ENCODE assay signal across 8 cellular contexts in the genomic region with DNA sequence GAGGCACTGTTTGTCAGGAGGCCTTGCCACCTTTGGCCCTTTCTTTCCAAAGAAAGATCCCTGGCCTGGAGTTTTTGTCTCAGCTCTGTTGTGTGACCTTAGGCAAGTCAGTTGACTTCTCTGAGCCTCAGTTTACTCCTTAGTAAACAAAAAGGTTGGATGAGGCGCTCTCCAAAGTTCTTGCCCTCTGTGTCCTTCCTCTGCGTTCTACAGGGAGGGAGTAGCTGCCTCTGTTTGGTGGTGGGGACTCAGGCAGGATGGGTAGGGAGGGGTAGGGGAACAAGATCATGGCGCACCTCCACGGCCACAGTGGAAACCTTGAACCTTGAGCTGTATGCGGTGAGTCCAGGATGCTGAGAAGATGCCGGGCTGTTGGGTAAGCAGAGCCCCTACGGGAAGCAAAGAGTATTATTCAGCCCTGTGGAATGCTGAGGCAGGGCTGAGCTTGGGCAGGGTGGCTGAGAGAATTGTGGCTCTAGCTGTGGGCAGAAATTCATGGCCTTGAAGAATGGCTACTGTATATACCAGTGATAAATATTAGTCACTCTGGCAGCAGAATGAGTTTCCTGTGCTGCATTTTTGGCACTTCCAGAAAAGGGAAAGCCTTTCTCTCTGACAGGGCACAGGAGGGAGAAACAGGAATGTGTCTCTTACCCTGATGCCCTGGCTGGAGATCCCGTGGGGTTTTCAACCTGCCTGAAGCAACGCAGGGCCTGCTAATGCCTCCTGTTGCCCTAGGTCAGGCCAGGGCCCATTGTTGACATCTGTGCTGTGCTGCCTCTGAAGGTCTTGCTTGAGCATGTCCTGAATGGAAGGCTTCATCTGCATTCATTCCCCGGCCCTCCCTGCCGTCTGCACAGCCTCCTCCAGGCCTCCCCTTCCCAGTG. TPM values are rescaled to one million over a fixed set of nuclear protein-coding genes. Genes with fewer than 3 reads are reported as not detected.
DNase-seq lines count a peak whose midpoint lies in the region; TF ChIP-seq lines count a peak whose summit lies in the region.

No MANE protein-coding gene starts in this region.

- H3K4me3 ChIP-seq in kidney epithelial cell (ENCODE audit: low read depth, low read length): no peak overlapping the region
- H3K4me3 ChIP-seq in thymus (ENCODE audit: low read length): no peak overlapping the region
- no peak overlapping the region for H3K4me3 ChIP-seq in Karpas-422 (ENCODE audit: low read length)

- H3K27me3 ChIP-seq in kidney epithelial cell (ENCODE audit: control insufficient read depth, insufficient read depth, low read length) (no peaks in the 10 kb centered on the region), thymus (ENCODE audit: control insufficient read depth, insufficient read depth) (no peaks in the 10 kb centered on the region), Karpas-422 (ENCODE audit: low read length) (no peaks in the 10 kb centered on the region)

- 90% methylated on average over 11 of the region's 11 CpGs for WGBS in thymus

- no peaks in the 10 kb centered on the region for H3K27me3 Mint-ChIP-seq in T-helper 1 cell treated with Interleukin-12 subunit alpha and Interleukin-12 subunit beta and Interleukin-4 antibody, amounts not matched to agents 30 μg/mL and 1 μg/mL, for 36 hours (ENCODE audit: low read depth)

- H4K20me1 ChIP-seq in Karpas-422 (ENCODE audit: insufficient read depth, low read depth, low read length): peaks cover 50% of the 10 kb centered on the region

- H3K27ac Mint-ChIP-seq in T-helper 1 cell treated with Interleukin-12 subunit alpha and Interleukin-12 subunit beta and Interleukin-4 antibody, amounts not matched to agents 30 μg/mL and 1 μg/mL, for 36 hours: peak overlapping the region; percentile 74

- H3K79me2 ChIP-seq in Karpas-422 (ENCODE audit: low read length): no peaks in the 10 kb centered on the region

- H3K27ac ChIP-seq in angular gyrus (ENCODE audit: low read depth, low read length): peak overlapping the region; percentile 29
- H3K27ac ChIP-seq in thymus (ENCODE audit: low read depth): peak overlapping the region; percentile 25
- H3K27ac ChIP-seq in Karpas-422 (ENCODE audit: low read length): no peak overlapping the region

- no peak overlapping the region for H3K9ac ChIP-seq in Karpas-422 (ENCODE audit: low read length)

- no peak overlapping the region for H2AFZ ChIP-seq in Karpas-422 (ENCODE audit: low read length)

- peaks cover 36% of the 10 kb centered on the region for H3K4me1 ChIP-seq in thymus (ENCODE audit: control insufficient read depth, insufficient read depth, low read length)
- H3K4me1 ChIP-seq in Karpas-422 (ENCODE audit: low read length): peaks cover 19% of the 10 kb centered on the region

- no peaks in the 10 kb centered on the region for H3K9me3 ChIP-seq in thymus (ENCODE audit: control insufficient read depth)
- no peaks in the 10 kb centered on the region for H3K9me3 ChIP-seq in Karpas-422 (ENCODE audit: low read length)

- DNase-seq in T-helper 1 cell (no peak), kidney epithelial cell (ENCODE audit: low read depth) (peak; percentile 97), Karpas-422 (no peak), SKM-1 treated with dmso at 0.1 percent for 144 hours (lab: John Stamatoyannopoulos, UW; ENCODE audit: unreplicated experiment) (no peak), mesenteric fat pad (ENCODE audit: low spot score) (no peak)

- peaks cover 53% of the 10 kb centered on the region for H3K36me3 Mint-ChIP-seq in T-helper 1 cell treated with Interleukin-12 subunit alpha and Interleukin-12 subunit beta and Interleukin-4 antibody, amounts not matched to agents 30 μg/mL and 1 μg/mL, for 36 hours (ENCODE audit: low read depth)

- H3K9me3 Mint-ChIP-seq in T-helper 1 cell treated with Interleukin-12 subunit alpha and Interleukin-12 subunit beta and Interleukin-4 antibody, amounts not matched to agents 30 μg/mL and 1 μg/mL, for 36 hours: no peaks in the 10 kb centered on the region

- no peaks in the 10 kb centered on the region for H3K9me2 ChIP-seq in Karpas-422 (replicated peaks; ENCODE audit: insufficient read depth, low read length)

- peaks cover 60% of the 10 kb centered on the region for H3K4me1 Mint-ChIP-seq in T-helper 1 cell treated with Interleukin-12 subunit alpha and Interleukin-12 subunit beta and Interleukin-4 antibody, amounts not matched to agents 30 μg/mL and 1 μg/mL, for 36 hours (ENCODE audit: low read depth)

- TF ChIP-seq CTCF in kidney epithelial cell (IDR thresholded peaks at IDR 0.05; ENCODE audit: insufficient read depth, low read length, poor library complexity, severe bottlenecking): peak; percentile 6

- H3K4me2 ChIP-seq in Karpas-422 (ENCODE audit: low read depth, low read length, poor library complexity, severe bottlenecking): no peak overlapping the region

- H3K36me3 ChIP-seq in kidney epithelial cell (ENCODE audit: control insufficient read depth, insufficient read depth, low read length): no peaks in the 10 kb centered on the region
- H3K36me3 ChIP-seq in thymus (ENCODE audit: control insufficient read depth, insufficient read depth): no peaks in the 10 kb centered on the region
- H3K36me3 ChIP-seq in Karpas-422 (ENCODE audit: insufficient read depth, low read length): no peaks in the 10 kb centered on the region

- H3K4me3 Mint-ChIP-seq in T-helper 1 cell treated with Interleukin-12 subunit alpha and Interleukin-12 subunit beta and Interleukin-4 antibody, amounts not matched to agents 30 μg/mL and 1 μg/mL, for 36 hours: peak overlapping the region; percentile 66

RNA-seq across cellular contexts. Expression of a gene that starts 39.9 kb away (rescaled TPM):
- total RNA-seq in kidney epithelial cell (31.0 and 34.8 TPM in 2 replicates), mesenteric fat pad (71.9 TPM)
- polyA plus RNA-seq in thymus: 21.6 TPM
- total RNA-seq in Karpas-422 (2014; rRNA removed; shearing (Covaris generic); ENCODE audit: low replicate concordance): 12.8 and 27.7 TPM in 2 replicates
